ENCODE assay signal across 1 cellular context in genomic region chr11:116694815-116695590, GRCh38.
TF ChIP-seq lines count a peak whose summit lies in the region.

No MANE protein-coding gene starts in this region.

TF ChIP-seq in H1, 55 proteins besides CTCF, POLR2A, EP300 and RAD21:
- TF ChIP-seq SIRT6 (IDR thresholded peaks at IDR 0.05; ENCODE audit: low read length) (no peak), SP2 (IDR thresholded peaks at IDR 0.05; ENCODE audit: low read length) (no peak), GABPA (IDR thresholded peaks at IDR 0.05; ENCODE audit: borderline replicate concordance, insufficient read depth, low read length) (no peak), CEBPB (IDR thresholded peaks at IDR 0.05; ENCODE audit: low read depth, low read length) (no peak), ATF3 (IDR thresholded peaks at IDR 0.05; ENCODE audit: insufficient read depth, low read depth, low read length) (no peak), BRCA1 (IDR thresholded peaks at IDR 0.05; ENCODE audit: low read depth, low read length) (no peak)
